16 cellular contexts compared by ENCODE assay signal in genomic region chr11:9752091-9752490, GRCh38.
A peak's percentile ranks its signal among the peaks of the same experiment; 100 is the strongest.
DNase-seq lines count a peak whose midpoint lies in the region; ATAC-seq and TF ChIP-seq lines count a peak whose summit lies in the region.
"Had no signal": no experiment of that assay in that cellular context is flagged by ENCODE, and none has a peak within 500 bp of the region (broad histone marks: within the 10 kb centered on the region; RNA-seq: fewer than 3 reads in every experiment).

No MANE protein-coding gene starts in this region.

- H3K27me3 ChIP-seq in GM23248 (replicated peaks; ENCODE audit: insufficient read depth) (no peaks in the 10 kb centered on the region), body of pancreas (no peaks in the 10 kb centered on the region), WERI-Rb-1 (ENCODE audit: insufficient read depth, low read depth, severe bottlenecking) (no peaks in the 10 kb centered on the region)
- H3K27me3 ChIP-seq: BLaER1 treated with 17β-estradiol and CSF1 and Interleukin-3, amounts not matched to agents 10 nM and 100 nM had no signal

- H3K4me2 ChIP-seq in GM23248 (ENCODE audit: unreplicated experiment) = no peak overlapping the region

- H3K4me1 ChIP-seq in GM23248 (ENCODE audit: insufficient read depth) = peaks cover 45% of the 10 kb centered on the region
- peaks cover 20% of the 10 kb centered on the region for H3K4me1 ChIP-seq in body of pancreas

- ATAC-seq in body of pancreas = no peak
- peak; percentile 32 for ATAC-seq in left lobe of liver
- ATAC-seq: activated CD4-positive, CD25-positive, alpha-beta regulatory T cell treated with anti-CD3 and anti-CD28 coated beads, Interleukin-2, amount 50 U/mL, for 24 hours; natural killer cell; stimulated activated naive B cell treated with anti-CD40 and anti-IgM and Interleukin-4, amounts not matched to agents 10 μg/mL and 1 μg/mL and 100 μg/mL, for 72 hours had no signal

- in situ Hi-C loops in GM23248 (cut with MboI) = loop anchor here (10.0 kb wide), 1 partner anchor 563 kb away; no protein-coding TSS in a partner anchor

- H4K20me1 ChIP-seq in GM23248 (ENCODE audit: insufficient read depth) = no peaks in the 10 kb centered on the region

- H3K4me3 ChIP-seq in GM23248 (no peak overlapping the region), body of pancreas (no peak overlapping the region), WERI-Rb-1 (ENCODE audit: low read depth, low read length) (no peak overlapping the region)
- H3K4me3 ChIP-seq: BLaER1 treated with 17β-estradiol and CSF1 and Interleukin-3, amounts not matched to agents 10 nM and 100 nM had no signal

- no peak for TF ChIP-seq POLR2A in body of pancreas (IDR thresholded peaks at IDR 0.05)

- DNase-seq in GM23248 (peak; percentile 27), MV-4-11 (lab: John Stamatoyannopoulos, UW) (peak; percentile 35), body of pancreas (peak in 3 of 4 donors; percentile 40 to 78 (median 53)), left lobe of liver (ENCODE audit: low spot score) (no peak), WERI-Rb-1 (no peak), RKO (ENCODE audit: low spot score) (no peak)
- no peak for DNase-seq in activated CD8-positive, alpha-beta memory T cell treated with anti-CD3 and anti-CD28 coated beads, Interleukin-2, amount 50 U/mL, for 48 hours
- DNase-seq: amygdala; natural killer cell; NCI-H187 treated with DMSO at 0.1 percent for 48 hours; NCI-H774; retina; stimulated activated CD4-positive, alpha-beta T cell treated with anti-CD3 and anti-CD28 coated beads, Interleukin-4, amount 100 ng/mL, for 24 hours; stimulated activated naive B cell treated with anti-CD40 and anti-IgM and Interleukin-4, amounts not matched to agents 10 μg/mL and 1 μg/mL and 100 μg/mL, for 72 hours had no signal

- peaks cover 18% of the 10 kb centered on the region; the same call in 1 of the 2 replicates for H3K36me3 ChIP-seq in GM23248 (ENCODE audit: low read depth)
- H3K36me3 ChIP-seq in body of pancreas (replicated peaks in 1 of 2; ENCODE audit: insufficient read depth in 1 of 2, low read depth in 2 of 2) = no peaks in the 10 kb centered on the region
- H3K36me3 ChIP-seq in WERI-Rb-1 = peaks cover 3% of the 10 kb centered on the region; the same call in 1 of the 2 replicates

- H2AFZ ChIP-seq in GM23248 = no peak overlapping the region

- intact Hi-C loops in body of pancreas (cut with DNase I) = no loop called here

- H3F3A ChIP-seq in GM23248 (ENCODE audit: insufficient read depth) = peaks cover 65% of the 10 kb centered on the region

- H3K27ac ChIP-seq in GM23248 (peak overlapping the region; percentile 87), body of pancreas (no peak overlapping the region), WERI-Rb-1 (no peak overlapping the region)
- H3K27ac ChIP-seq: BLaER1 treated with 17β-estradiol and CSF1 and Interleukin-3, amounts not matched to agents 10 nM and 100 nM had no signal

- no peak overlapping the region for H3K9ac ChIP-seq in GM23248
- H3K9ac ChIP-seq: BLaER1 treated with 17β-estradiol and CSF1 and Interleukin-3, amounts not matched to agents 10 nM and 100 nM had no signal

- H3K9me2 ChIP-seq in GM23248 (ENCODE audit: insufficient read depth) = no peaks in the 10 kb centered on the region

- WGBS in GM23248 (ENCODE audit: low coverage in 1 of 2, low lambda C conversion rate in 2 of 2, missing lambda C conversion rate in 2 of 2), 2 experiments = 87 to 94% methylated on average over 3 of the region's 3 CpGs
- 30 to 36% methylated on average over 3 of the region's 3 CpGs for WGBS in body of pancreas, 2 donors

- no peaks in the 10 kb centered on the region for H3K9me3 ChIP-seq in GM23248 (ENCODE audit: low read depth)
- H3K9me3 ChIP-seq in body of pancreas = no peaks in the 10 kb centered on the region
- H3K9me3 ChIP-seq in WERI-Rb-1 (ENCODE audit: severe bottlenecking) = no peaks in the 10 kb centered on the region
- H3K9me3 ChIP-seq: BLaER1 treated with 17β-estradiol and CSF1 and Interleukin-3, amounts not matched to agents 10 nM and 100 nM had no signal

- H3K79me2 ChIP-seq in GM23248 (ENCODE audit: insufficient read depth) = 0 out of 2 replicates have a peak, but pooled peaks cover 7% of the 10 kb centered on the region

- TF ChIP-seq CTCF in body of pancreas (IDR thresholded peaks at IDR 0.05) (no peak), WERI-Rb-1 (IDR thresholded peaks at IDR 0.05; ENCODE audit: low read depth, low read length) (no peak)

Comparison
In these comparisons a context has a peak if more than half of its experiments do, and no peak if none do; other contexts are left out.
1. DNase-seq: peak in GM23248 (single experiment), MV-4-11 (single experiment) and body of pancreas (3 of 4); none in left lobe of liver (single experiment), WERI-Rb-1 (single experiment), activated CD8-positive, alpha-beta memory T cell treated with anti-CD3 and anti-CD28 coated beads, Interleukin-2, amount 50 U/mL, for 48 hours (single experiment) and RKO (single experiment).